24 cellular contexts compared by ENCODE assay signal in the genomic region with DNA sequence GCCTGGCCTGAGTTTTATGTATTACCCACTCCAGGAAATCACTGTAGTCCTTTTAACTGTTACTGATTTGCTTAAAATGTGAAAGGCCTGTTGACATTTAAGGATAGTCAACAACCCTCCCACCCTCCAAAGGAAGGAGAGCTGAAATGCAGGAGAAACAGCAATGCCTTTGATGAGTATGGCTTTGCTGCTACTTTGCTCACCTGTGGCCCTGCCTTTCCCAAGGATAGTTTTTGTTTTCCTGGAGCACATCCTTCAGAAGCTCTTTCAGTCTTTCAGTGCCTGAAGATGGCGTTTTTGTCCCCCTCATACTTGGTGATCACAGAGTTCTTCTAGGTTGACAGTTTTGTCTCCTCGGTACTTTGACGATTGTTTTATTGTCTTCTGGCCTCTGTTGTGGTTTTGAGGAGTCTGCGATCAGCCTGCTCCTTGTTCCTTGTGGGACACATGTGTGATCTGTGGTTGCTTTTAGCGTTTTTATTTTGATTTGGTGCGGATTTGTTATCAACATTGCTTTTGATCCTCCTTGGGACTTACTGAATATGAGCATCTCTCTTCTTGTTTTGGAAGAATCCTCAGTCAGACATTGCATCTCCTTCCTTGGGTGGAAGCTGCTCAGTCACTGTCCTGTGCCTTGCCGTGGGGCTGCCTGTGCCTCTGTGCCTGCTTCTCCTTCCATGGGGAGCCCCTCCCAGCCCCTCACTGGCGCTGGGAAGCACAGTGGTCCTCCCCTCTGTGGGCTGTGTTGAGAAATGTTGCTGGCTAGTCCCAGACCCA. TPM values are rescaled to one million over a fixed set of nuclear protein-coding genes. Genes with fewer than 3 reads are reported as not detected.
DNase-seq lines count a peak whose midpoint lies in the region; ATAC-seq and TF ChIP-seq lines count a peak whose summit lies in the region.
"Had no signal": no experiment of that assay in that cellular context is flagged by ENCODE, and none has a peak within 500 bp of the region (broad histone marks: within the 10 kb centered on the region; RNA-seq: fewer than 3 reads in every experiment).

No MANE protein-coding gene starts in this region.

- H3K9me3 Mint-ChIP-seq in activated naive CD4-positive, alpha-beta T cell treated with anti-CD3 and anti-CD28 coated beads, Interleukin-2, amount 50 U/mL, for 72 hours: no peaks in the 10 kb centered on the region
- no peaks in the 10 kb centered on the region for H3K9me3 Mint-ChIP-seq in activated naive CD4-positive, alpha-beta T cell treated with anti-CD3 and anti-CD28 coated beads, Interleukin-2, amount 10 ng/mL, durations not matched to agents 7 days and 5 days
- no peaks in the 10 kb centered on the region for H3K9me3 Mint-ChIP-seq in immature natural killer cell
- H3K9me3 Mint-ChIP-seq: activated naive CD4-positive, alpha-beta T cell treated with anti-CD3 and anti-CD28 coated beads for 36 hours had no signal

- peaks cover 27% of the 10 kb centered on the region for H3K4me1 Mint-ChIP-seq in activated naive CD4-positive, alpha-beta T cell treated with anti-CD3 and anti-CD28 coated beads, Interleukin-2, amount 10 ng/mL, durations not matched to agents 7 days and 5 days
- H3K4me1 Mint-ChIP-seq in immature natural killer cell: peaks cover 31% of the 10 kb centered on the region in 2 donors

- H3K27me3 Mint-ChIP-seq in activated naive CD4-positive, alpha-beta T cell treated with anti-CD3 and anti-CD28 coated beads, Interleukin-2, amount 10 ng/mL, durations not matched to agents 7 days and 5 days: no peaks in the 10 kb centered on the region
- H3K27me3 Mint-ChIP-seq in immature natural killer cell (ENCODE audit: low read depth in 3 of 3): peaks cover 2 to 3% (median 2%) of the 10 kb centered on the region in 3 donors
- H3K27me3 Mint-ChIP-seq: B cell had no signal

- no peaks in the 10 kb centered on the region for H3K36me3 Mint-ChIP-seq in activated naive CD4-positive, alpha-beta T cell treated with anti-CD3 and anti-CD28 coated beads, Interleukin-2, amount 50 U/mL, for 72 hours
- no peaks in the 10 kb centered on the region for H3K36me3 Mint-ChIP-seq in activated naive CD4-positive, alpha-beta T cell treated with anti-CD3 and anti-CD28 coated beads, Interleukin-2, amount 10 ng/mL, durations not matched to agents 7 days and 5 days
- H3K36me3 Mint-ChIP-seq in immature natural killer cell: peaks cover 0 to 3% (median 0%) of the 10 kb centered on the region in 3 donors

- no peak overlapping the region for H3K4me3 Mint-ChIP-seq in activated naive CD4-positive, alpha-beta T cell treated with anti-CD3 and anti-CD28 coated beads, Interleukin-2, amount 10 ng/mL, durations not matched to agents 7 days and 5 days
- peak overlapping the region in 1 of 5 donors; percentile 2 for H3K4me3 Mint-ChIP-seq in immature natural killer cell
- H3K4me3 Mint-ChIP-seq: activated naive CD4-positive, alpha-beta T cell treated with anti-CD3 and anti-CD28 coated beads for 36 hours; B cell had no signal

- CTCF ChIA-PET in activated naive CD4-positive, alpha-beta T cell treated with anti-CD3 and anti-CD28 coated beads, Interleukin-2, amount 10 ng/mL, durations not matched to agents 7 days and 5 days (lab: Charles Lee): no interaction called here

- no peak for TF ChIP-seq POLR2A in NB4 (IDR thresholded peaks at IDR 0.05; ENCODE audit: extremely low read depth, insufficient read length)

- no peak overlapping the region for H3K4me3 ChIP-seq in NB4 (ENCODE audit: low read depth, low read length)
- H3K4me3 ChIP-seq: lung, transverse colon had no signal

- DNase-seq in activated naive CD4-positive, alpha-beta T cell treated with anti-CD3 and anti-CD28 coated beads, Interleukin-2, amount 50 U/mL, for 72 hours (ENCODE audit: low spot score in 2 of 2): no peak
- no peak for DNase-seq in activated naive CD4-positive, alpha-beta T cell treated with anti-CD3 and anti-CD28 coated beads, Interleukin-2, amount 10 ng/mL, durations not matched to agents 7 days and 5 days
- DNase-seq in NB4 (ENCODE audit: low read depth): peak; percentile 54
- no peak for DNase-seq in immature natural killer cell
- DNase-seq in substantia nigra (lab: John Stamatoyannopoulos, UW): no peak
- DNase-seq in NOMO-1 treated with DMSO at 0.1 percent for 48 hours (lab: John Stamatoyannopoulos, UW; ENCODE audit: unreplicated experiment): no peak
- DNase-seq in NCI-H2171 (lab: John Stamatoyannopoulos, UW): no peak
- DNase-seq: activated naive CD4-positive, alpha-beta T cell treated with anti-CD3 and anti-CD28 coated beads for 36 hours; cerebellar nuclear complex; effector CD8-positive, alpha-beta T cell; EL; NCI-H1436; NCI-H2107; NCI-H510A treated with DMSO at 0.1 percent for 48 hours; NK-92 treated with Interleukin-12 subunit alpha and Interleukin-12 subunit beta, amount 100 ng/mL, for 24 hours; stimulated activated CD4-positive, alpha-beta T cell treated with anti-CD3 and anti-CD28 coated beads, Interleukin-4, amount 100 ng/mL, for 24 hours; stimulated activated naive CD8-positive, alpha-beta T cell treated with anti-CD3 and anti-CD28 coated beads, Interleukin-15, Interleukin-2, amounts not matched to agents 100 U/mL and 50 U/mL, for 24 hours; transverse colon; WERI-Rb-1 had no signal

- no peak for TF ChIP-seq CTCF in NB4 (IDR thresholded peaks at IDR 0.05; ENCODE audit: low read depth, low read length)

- no peak for ATAC-seq in activated naive CD4-positive, alpha-beta T cell treated with anti-CD3 and anti-CD28 coated beads, Interleukin-2, amount 50 U/mL, for 72 hours
- no peak for ATAC-seq in GM18870 (IDR thresholded peaks at IDR 0.05; ENCODE audit: unreplicated experiment)
- ATAC-seq: SK-N-SH treated with all-trans-retinoic acid at 6 μM for 48 hours; stimulated activated naive CD8-positive, alpha-beta T cell treated with anti-CD3 and anti-CD28 coated beads, Interleukin-15, Interleukin-2, amounts not matched to agents 100 U/mL and 50 U/mL, for 24 hours had no signal

- peak overlapping the region; percentile 97 for H3K27ac ChIP-seq in substantia nigra (ENCODE audit: low read depth, low read length, poor library complexity, severe bottlenecking)
- H3K27ac ChIP-seq: HL-60, WERI-Rb-1 had no signal

- peak overlapping the region; percentile 4 to 39 for H3K27ac Mint-ChIP-seq in activated naive CD4-positive, alpha-beta T cell treated with anti-CD3 and anti-CD28 coated beads, Interleukin-2, amount 50 U/mL, for 72 hours
- H3K27ac Mint-ChIP-seq in activated naive CD4-positive, alpha-beta T cell treated with anti-CD3 and anti-CD28 coated beads, Interleukin-2, amount 10 ng/mL, durations not matched to agents 7 days and 5 days: no peak overlapping the region
- H3K27ac Mint-ChIP-seq in immature natural killer cell: peak overlapping the region in 4 of 6 donors; percentile 31 to 66 (median 63)
- H3K27ac Mint-ChIP-seq: activated naive CD4-positive, alpha-beta T cell treated with anti-CD3 and anti-CD28 coated beads for 36 hours; B cell had no signal

RNA-seq across cellular contexts. Expression of a gene that starts 17.2 kb away (rescaled TPM):
- total RNA-seq in activated naive CD4-positive, alpha-beta T cell treated with anti-CD3 and anti-CD28 coated beads, Interleukin-2, amount 50 U/mL, for 72 hours: 10 to 100 TPM; 35.2 to 36.9 TPM
- 1 to 10 TPM; 2.0 to 3.3 (median 2.7) TPM for polyA plus RNA-seq in immature natural killer cell

RNA-seq across cellular contexts. Expression of a gene that starts 31.0 kb away (rescaled TPM):
- total RNA-seq in activated naive CD4-positive, alpha-beta T cell treated with anti-CD3 and anti-CD28 coated beads, Interleukin-2, amount 50 U/mL, for 72 hours: 10 to 100 TPM; 38.2 to 41.7 TPM
- 10 to 100 TPM in 1 of 3 donors, 1 to 10 TPM in 2; 2.9 to 11.0 (median 8.0) TPM for polyA plus RNA-seq in immature natural killer cell
